ENCODE assay signal across 1 cellular context in the genomic region with DNA sequence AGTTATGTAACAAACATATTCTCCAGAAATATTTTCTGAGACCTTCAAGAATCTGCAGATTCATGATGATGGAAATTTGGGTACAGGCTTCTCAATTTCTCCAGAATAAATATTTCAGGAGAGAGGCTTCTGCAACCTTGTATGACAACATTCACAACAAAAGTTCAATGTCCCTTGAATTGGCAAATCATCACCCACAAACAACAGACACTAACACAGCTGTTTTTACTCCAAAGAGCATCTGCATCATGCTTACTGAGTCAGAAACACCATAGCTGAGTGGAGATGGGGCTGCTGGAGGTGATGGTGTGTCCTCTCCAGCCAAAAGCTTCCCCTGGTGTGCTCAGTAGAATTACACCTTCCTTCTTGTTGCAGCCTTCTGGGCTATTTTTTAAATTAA.
TF ChIP-seq lines count a peak whose summit lies in the region.

No MANE protein-coding gene starts in this region.

TF ChIP-seq in WTC11, 78 proteins besides CTCF, POLR2A, EP300 and RAD21 (continued from another document):
- TF ChIP-seq, protein P1, sequence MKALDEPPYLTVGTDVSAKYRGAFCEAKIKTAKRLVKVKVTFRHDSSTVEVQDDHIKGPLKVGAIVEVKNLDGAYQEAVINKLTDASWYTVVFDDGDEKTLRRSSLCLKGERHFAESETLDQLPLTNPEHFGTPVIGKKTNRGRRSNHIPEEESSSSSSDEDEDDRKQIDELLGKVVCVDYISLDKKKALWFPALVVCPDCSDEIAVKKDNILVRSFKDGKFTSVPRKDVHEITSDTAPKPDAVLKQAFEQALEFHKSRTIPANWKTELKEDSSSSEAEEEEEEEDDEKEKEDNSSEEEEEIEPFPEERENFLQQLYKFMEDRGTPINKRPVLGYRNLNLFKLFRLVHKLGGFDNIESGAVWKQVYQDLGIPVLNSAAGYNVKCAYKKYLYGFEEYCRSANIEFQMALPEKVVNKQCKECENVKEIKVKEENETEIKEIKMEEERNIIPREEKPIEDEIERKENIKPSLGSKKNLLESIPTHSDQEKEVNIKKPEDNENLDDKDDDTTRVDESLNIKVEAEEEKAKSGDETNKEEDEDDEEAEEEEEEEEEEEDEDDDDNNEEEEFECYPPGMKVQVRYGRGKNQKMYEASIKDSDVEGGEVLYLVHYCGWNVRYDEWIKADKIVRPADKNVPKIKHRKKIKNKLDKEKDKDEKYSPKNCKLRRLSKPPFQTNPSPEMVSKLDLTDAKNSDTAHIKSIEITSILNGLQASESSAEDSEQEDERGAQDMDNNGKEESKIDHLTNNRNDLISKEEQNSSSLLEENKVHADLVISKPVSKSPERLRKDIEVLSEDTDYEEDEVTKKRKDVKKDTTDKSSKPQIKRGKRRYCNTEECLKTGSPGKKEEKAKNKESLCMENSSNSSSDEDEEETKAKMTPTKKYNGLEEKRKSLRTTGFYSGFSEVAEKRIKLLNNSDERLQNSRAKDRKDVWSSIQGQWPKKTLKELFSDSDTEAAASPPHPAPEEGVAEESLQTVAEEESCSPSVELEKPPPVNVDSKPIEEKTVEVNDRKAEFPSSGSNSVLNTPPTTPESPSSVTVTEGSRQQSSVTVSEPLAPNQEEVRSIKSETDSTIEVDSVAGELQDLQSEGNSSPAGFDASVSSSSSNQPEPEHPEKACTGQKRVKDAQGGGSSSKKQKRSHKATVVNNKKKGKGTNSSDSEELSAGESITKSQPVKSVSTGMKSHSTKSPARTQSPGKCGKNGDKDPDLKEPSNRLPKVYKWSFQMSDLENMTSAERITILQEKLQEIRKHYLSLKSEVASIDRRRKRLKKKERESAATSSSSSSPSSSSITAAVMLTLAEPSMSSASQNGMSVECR (CRISPR knock-in tag; IDR thresholded peaks at IDR 0.05; ENCODE audit: borderline replicate concordance) = no peak
- TF ChIP-seq ZNF416 (CRISPR knock-in tag; IDR thresholded peaks at IDR 0.05) = no peak
- TF ChIP-seq TP53 (CRISPR knock-in tag; IDR thresholded peaks at IDR 0.05) = no peak
- TF ChIP-seq NR2C2 (CRISPR knock-in tag; IDR thresholded peaks at IDR 0.05) = no peak
